In genomic region chr2:190968522-190968921, GRCh38 we compare ENCODE assay signal across 33 cellular contexts. TPM values are rescaled to one million over a fixed set of nuclear protein-coding genes. Genes with fewer than 3 reads are reported as not detected.
DNase-seq lines count a peak whose midpoint lies in the region; ATAC-seq and TF ChIP-seq lines count a peak whose summit lies in the region.
"Had no signal": no experiment of that assay in that cellular context is flagged by ENCODE, and none has a peak within 500 bp of the region (broad histone marks: within the 10 kb centered on the region; RNA-seq: fewer than 3 reads in every experiment).

No MANE protein-coding gene starts in this region.

- no peak overlapping the region for H3K4me3 Mint-ChIP-seq in activated T-cell treated with anti-CD3 and anti-CD28 coated beads, Interleukin-2, amount 50 U/mL, for 72 hours
- H3K4me3 Mint-ChIP-seq in CD8-positive, alpha-beta T cell: no peak overlapping the region
- H3K4me3 Mint-ChIP-seq in activated naive CD8-positive, alpha-beta T cell: no peak overlapping the region
- no peak overlapping the region for H3K4me3 Mint-ChIP-seq in naive thymus-derived CD8-positive, alpha-beta T cell
- no peak overlapping the region for H3K4me3 Mint-ChIP-seq in Caco-2 (ENCODE audit: unreplicated experiment)
- H3K4me3 Mint-ChIP-seq: activated CD4-positive, alpha-beta memory T cell treated with anti-CD3 and anti-CD28 coated beads for 36 hours; brain; naive B cell; T-helper 1 cell treated with Interleukin-12 subunit alpha and Interleukin-12 subunit beta and Interleukin-4 antibody, amounts not matched to agents 30 μg/mL and 1 μg/mL, for 36 hours had no signal

- H3K4me3 ChIP-seq in CD8-positive, alpha-beta T cell (ENCODE audit: low read depth, low read length): no peak overlapping the region
- H3K4me3 ChIP-seq in Caco-2 (ENCODE audit: low read depth, low read length): no peak overlapping the region
- H3K4me3 ChIP-seq: dorsolateral prefrontal cortex, esophagus muscularis mucosa, heart left ventricle, prostate gland, sigmoid colon, upper lobe of left lung had no signal

- intact Hi-C loops in CD8-positive, alpha-beta T cell (cut with DNase I, micrococcal nuclease): loop anchor here in 1 of 2 experiments (2.0 to 5.0 kb wide), 3 partner anchors 14 to 66 kb away; no protein-coding TSS in a partner anchor
- intact Hi-C loops in Caco-2 (cut with micrococcal nuclease; ENCODE audit: unreplicated experiment): no loop called here

- no peaks in the 10 kb centered on the region for H3K27me3 ChIP-seq in CD8-positive, alpha-beta T cell (ENCODE audit: insufficient read depth, low read length)
- no peaks in the 10 kb centered on the region; the same call in 1 of the 2 replicates for H3K27me3 ChIP-seq in Caco-2 (replicated peaks; ENCODE audit: control insufficient read depth, insufficient read depth, low read length)
- H3K27me3 ChIP-seq: dorsolateral prefrontal cortex, esophagus muscularis mucosa, heart left ventricle, sigmoid colon, upper lobe of left lung had no signal

- no peaks in the 10 kb centered on the region for H3K4me1 ChIP-seq in CD8-positive, alpha-beta T cell (ENCODE audit: insufficient read depth, low read length)
- no peaks in the 10 kb centered on the region for H3K4me1 ChIP-seq in Caco-2
- H3K4me1 ChIP-seq: sigmoid colon had no signal

- H3K27ac ChIP-seq in CD8-positive, alpha-beta T cell (ENCODE audit: low read depth, low read length): no peak overlapping the region
- H3K27ac ChIP-seq: esophagus muscularis mucosa, heart left ventricle, prostate gland, sigmoid colon, upper lobe of left lung had no signal

- peak overlapping the region; percentile 83 for H3K27ac Mint-ChIP-seq in activated T-cell treated with anti-CD3 and anti-CD28 coated beads, Interleukin-2, amount 50 U/mL, for 72 hours
- peak overlapping the region; percentile 82 for H3K27ac Mint-ChIP-seq in CD8-positive, alpha-beta T cell
- H3K27ac Mint-ChIP-seq in activated naive CD8-positive, alpha-beta T cell: peak overlapping the region; percentile 89
- H3K27ac Mint-ChIP-seq in naive thymus-derived CD8-positive, alpha-beta T cell: peak overlapping the region in 6 of 10 donors; percentile 33 to 82 (median 76)
- H3K27ac Mint-ChIP-seq in Caco-2 (ENCODE audit: unreplicated experiment): no peak overlapping the region

- no peaks in the 10 kb centered on the region for H3K9me3 Mint-ChIP-seq in activated T-cell treated with anti-CD3 and anti-CD28 coated beads, Interleukin-2, amount 50 U/mL, for 72 hours
- H3K9me3 Mint-ChIP-seq in CD8-positive, alpha-beta T cell: no peaks in the 10 kb centered on the region
- no peaks in the 10 kb centered on the region for H3K9me3 Mint-ChIP-seq in activated naive CD8-positive, alpha-beta T cell (ENCODE audit: low read depth)
- no peaks in the 10 kb centered on the region for H3K9me3 Mint-ChIP-seq in naive thymus-derived CD8-positive, alpha-beta T cell
- no peaks in the 10 kb centered on the region for H3K9me3 Mint-ChIP-seq in Caco-2 (ENCODE audit: unreplicated experiment)
- H3K9me3 Mint-ChIP-seq: activated CD4-positive, alpha-beta memory T cell treated with anti-CD3 and anti-CD28 coated beads for 36 hours; brain; naive B cell; T-helper 1 cell treated with Interleukin-12 subunit alpha and Interleukin-12 subunit beta and Interleukin-4 antibody, amounts not matched to agents 30 μg/mL and 1 μg/mL, for 36 hours had no signal

- POLR2A ChIA-PET in CD8-positive, alpha-beta T cell (lab: Charles Lee): interaction anchor here (0.6 to 1.0 kb wide), 3 partner anchors 14 to 158 kb away, joined by 3 read pairs; no protein-coding TSS in a partner anchor
- POLR2A ChIA-PET in naive thymus-derived CD8-positive, alpha-beta T cell (lab: Charles Lee): no interaction called here
- POLR2A ChIA-PET in Caco-2 (lab: Charles Lee): no interaction called here

- H3K4me1 Mint-ChIP-seq in activated T-cell treated with anti-CD3 and anti-CD28 coated beads, Interleukin-2, amount 50 U/mL, for 72 hours (ENCODE audit: low read depth): peaks cover 28% of the 10 kb centered on the region
- peaks cover 24% of the 10 kb centered on the region for H3K4me1 Mint-ChIP-seq in CD8-positive, alpha-beta T cell (ENCODE audit: low read depth)
- peaks cover 50% of the 10 kb centered on the region for H3K4me1 Mint-ChIP-seq in activated naive CD8-positive, alpha-beta T cell (ENCODE audit: low read depth)
- peaks cover 11 to 53% (median 25%) of the 10 kb centered on the region in 4 donors for H3K4me1 Mint-ChIP-seq in naive thymus-derived CD8-positive, alpha-beta T cell
- H3K4me1 Mint-ChIP-seq in Caco-2 (ENCODE audit: low read depth, unreplicated experiment): peaks cover under 1% of the 10 kb centered on the region
- H3K4me1 Mint-ChIP-seq: brain had no signal

- no TSS peak for BruUV-seq in Caco-2 (replicated peaks; lab: Mats Ljungman, UMichigan)

- CTCF ChIA-PET in CD8-positive, alpha-beta T cell (lab: Charles Lee): interaction anchor here (0.9 to 1.4 kb wide), 2 partner anchors 10 to 118 kb away, joined by 3 to 5 read pairs; no protein-coding TSS in a partner anchor
- CTCF ChIA-PET in Caco-2 (lab: Charles Lee): no interaction called here

- TF ChIP-seq CTCF in CD8-positive, alpha-beta T cell (IDR thresholded peaks at IDR 0.05): no peak
- no peak for TF ChIP-seq CTCF in Caco-2 (IDR thresholded peaks at IDR 0.05; ENCODE audit: insufficient read depth in 1 of 2, low read depth in 1 of 2, low read length in 1 of 2, severe bottlenecking in 1 of 2, unreplicated experiment in 1 of 2)

- ATAC-seq in activated T-cell treated with anti-CD3 and anti-CD28 coated beads, Interleukin-2, amount 50 U/mL, for 72 hours (replicated peaks in 1 of 2): no peak
- ATAC-seq in CD8-positive, alpha-beta T cell: no peak
- ATAC-seq in naive thymus-derived CD8-positive, alpha-beta T cell: no peak
- no peak for ATAC-seq in GM18498 (IDR thresholded peaks at IDR 0.05; ENCODE audit: unreplicated experiment)
- ATAC-seq: HCT116, heart left ventricle, Right ventricle myocardium inferior had no signal

- H3K9me3 ChIP-seq in CD8-positive, alpha-beta T cell (ENCODE audit: low read length): no peaks in the 10 kb centered on the region
- no peaks in the 10 kb centered on the region for H3K9me3 ChIP-seq in Caco-2
- H3K9me3 ChIP-seq: esophagus muscularis mucosa, heart left ventricle, prostate gland, sigmoid colon, SK-N-SH, upper lobe of left lung had no signal

- no peak for DNase-seq in activated T-cell treated with anti-CD3 and anti-CD28 coated beads, Interleukin-2, amount 50 U/mL, for 72 hours
- no peak for DNase-seq in activated T-cell treated with anti-CD3 and anti-CD28 coated beads, Interleukin-2, amount 50 U/mL, for 1 hour
- no peak for DNase-seq in CD8-positive, alpha-beta T cell
- no peak for DNase-seq in naive thymus-derived CD8-positive, alpha-beta T cell
- DNase-seq in Caco-2 (no peak), A172 (ENCODE audit: low spot score) (no peak)
- DNase-seq: activated CD4-positive, alpha-beta memory T cell treated with anti-CD3 and anti-CD28 coated beads for 36 hours; activated CD4-positive, CD25-positive, alpha-beta regulatory T cell; activated gamma-delta T cell treated with Interleukin-2 at 50 U/mL for 16 hours; amniotic stem cell; cerebellar nuclear complex; dorsolateral prefrontal cortex; foreskin fibroblast; heart left ventricle; Kasumi-1; kidney; midbrain; naive B cell; NCI-H146; NCI-H345; occipital lobe; sigmoid colon; SK-N-SH; stimulated activated CD4-positive, alpha-beta T cell treated with anti-CD3 and anti-CD28 coated beads, Interleukin-4, amount 100 ng/mL, for 1 hour; upper lobe of left lung had no signal

- peaks cover 14 to 57% of the 10 kb centered on the region in 2 donors for H3K36me3 Mint-ChIP-seq in activated T-cell treated with anti-CD3 and anti-CD28 coated beads, Interleukin-2, amount 50 U/mL, for 72 hours (ENCODE audit: insufficient read depth in 2 of 2)
- peaks cover 93% of the 10 kb centered on the region for H3K36me3 Mint-ChIP-seq in CD8-positive, alpha-beta T cell
- H3K36me3 Mint-ChIP-seq in activated naive CD8-positive, alpha-beta T cell: peaks cover 18% of the 10 kb centered on the region
- H3K36me3 Mint-ChIP-seq in naive thymus-derived CD8-positive, alpha-beta T cell: peaks cover 11 to 91% (median 26%) of the 10 kb centered on the region in 3 donors
- H3K36me3 Mint-ChIP-seq in Caco-2 (ENCODE audit: insufficient read depth, unreplicated experiment): peaks cover 72% of the 10 kb centered on the region

- H3K36me3 ChIP-seq in CD8-positive, alpha-beta T cell (ENCODE audit: insufficient read depth, low read length): peaks cover 61% of the 10 kb centered on the region
- H3K36me3 ChIP-seq in Caco-2 (ENCODE audit: control insufficient read depth, insufficient read depth, low read length): peaks cover 7% of the 10 kb centered on the region

- no peaks in the 10 kb centered on the region for H3K27me3 Mint-ChIP-seq in activated T-cell treated with anti-CD3 and anti-CD28 coated beads, Interleukin-2, amount 50 U/mL, for 72 hours (ENCODE audit: low read depth)
- no peaks in the 10 kb centered on the region for H3K27me3 Mint-ChIP-seq in CD8-positive, alpha-beta T cell (ENCODE audit: low read depth)
- no peaks in the 10 kb centered on the region for H3K27me3 Mint-ChIP-seq in activated naive CD8-positive, alpha-beta T cell
- no peaks in the 10 kb centered on the region for H3K27me3 Mint-ChIP-seq in naive thymus-derived CD8-positive, alpha-beta T cell
- no peaks in the 10 kb centered on the region for H3K27me3 Mint-ChIP-seq in Caco-2 (ENCODE audit: insufficient read depth, unreplicated experiment)
- H3K27me3 Mint-ChIP-seq: activated CD4-positive, alpha-beta memory T cell treated with anti-CD3 and anti-CD28 coated beads for 36 hours; brain; naive B cell had no signal

RNA-seq across cellular contexts. Expression of gene STAT1, which starts 45.4 kb away (rescaled TPM):
- 100 to 1,000 TPM; 441 to 563 TPM for total RNA-seq in activated T-cell treated with anti-CD3 and anti-CD28 coated beads, Interleukin-2, amount 50 U/mL, for 72 hours
- 10 to 100 TPM; 66.7 to 69.9 TPM for total RNA-seq in CD8-positive, alpha-beta T cell
- 10 to 100 TPM; 62.8 to 74.9 TPM for total RNA-seq in naive thymus-derived CD8-positive, alpha-beta T cell
- polyA plus RNA-seq in naive thymus-derived CD8-positive, alpha-beta T cell: 100 to 1,000 TPM; 154 to 231 (median 217) TPM
- 113 and 126 TPM in 2 replicates for total RNA-seq in Caco-2 (2022)
- 55.0 and 64.7 TPM in 2 replicates for total RNA-seq in A172 (2014; rRNA removed; shearing (Covaris generic))
